In genomic region chr3:73694988-73695757, GRCh38 we compare ENCODE assay signal across 27 cellular contexts.
"Had no signal": no experiment of that assay in that cellular context is flagged by ENCODE, and none has a peak within 500 bp of the region (broad histone marks: within the 10 kb centered on the region; RNA-seq: fewer than 3 reads in every experiment).

No MANE protein-coding gene starts in this region.

- H3K9me3 Mint-ChIP-seq: dendritic cell treated with granulocyte-macrophage colony-stimulating factor and Interleukin-4, amounts not matched to agents 40 ng/mL and 50 ng/mL, for 4 days; endodermal cell; memory B cell had no signal

- ATAC-seq: esophagus mucosa; left lobe of liver; natural killer cell; right cardiac atrium; stimulated activated effector memory CD8-positive, alpha-beta T cell treated with anti-CD3 and anti-CD28 coated beads, Interleukin-12 subunit alpha, Interleukin-12 subunit beta, amount 100 ng/mL, for 72 hours; stimulated activated naive CD8-positive, alpha-beta T cell treated with anti-CD3 and anti-CD28 coated beads, Interleukin-15, Interleukin-2, amounts not matched to agents 100 U/mL and 50 U/mL, for 24 hours had no signal

- H2AFZ ChIP-seq: hepatocyte had no signal

- H3K27ac Mint-ChIP-seq: dendritic cell treated with granulocyte-macrophage colony-stimulating factor and Interleukin-4, amounts not matched to agents 40 ng/mL and 50 ng/mL, for 4 days; endodermal cell; memory B cell; natural killer cell; stimulated activated effector memory CD8-positive, alpha-beta T cell treated with anti-CD3 and anti-CD28 coated beads, Interleukin-12 subunit alpha, Interleukin-12 subunit beta, amount 100 ng/mL, for 72 hours; type B pancreatic cell had no signal

- H3K9me3 ChIP-seq: psoas muscle, tibial artery had no signal

- H3K79me2 ChIP-seq: hepatocyte had no signal

- H3K27ac ChIP-seq: epithelial cell of prostate, hepatocyte, ovary, psoas muscle, suprapubic skin, tibial artery had no signal

- H3K4me3 Mint-ChIP-seq: dendritic cell treated with granulocyte-macrophage colony-stimulating factor and Interleukin-4, amounts not matched to agents 40 ng/mL and 50 ng/mL, for 4 days; endodermal cell; memory B cell; natural killer cell; stimulated activated effector memory CD8-positive, alpha-beta T cell treated with anti-CD3 and anti-CD28 coated beads, Interleukin-12 subunit alpha, Interleukin-12 subunit beta, amount 100 ng/mL, for 72 hours; type B pancreatic cell had no signal

- H3K4me3 ChIP-seq: hepatocyte, lung, ovary, psoas muscle, smooth muscle cell, suprapubic skin, tibial artery had no signal

- H3K4me2 ChIP-seq: hepatocyte, smooth muscle cell had no signal

- DNase-seq: central memory CD4-positive, alpha-beta T cell; effector CD8-positive, alpha-beta T cell; endodermal cell; head of caudate nucleus; kidney; natural killer cell; occipital lobe; ovary; posterior cingulate gyrus; psoas muscle; right cardiac atrium; stimulated activated CD4-positive, alpha-beta T cell treated with anti-CD3 and anti-CD28 coated beads, Interleukin-12 subunit alpha, Interleukin-12 subunit beta, amount 100 ng/mL, for 4 hours; stimulated activated CD4-positive, alpha-beta T cell treated with anti-CD3 and anti-CD28 coated beads, Interleukin-1b, Interleukin-23, amount 100 ng/mL, for 48 hours; stimulated activated CD4-positive, alpha-beta T cell treated with anti-CD3 and anti-CD28 coated beads, Interleukin-4, amount 100 ng/mL, for 24 hours; stimulated activated naive CD8-positive, alpha-beta T cell treated with anti-CD3 and anti-CD28 coated beads, Interleukin-15, Interleukin-2, amounts not matched to agents 100 U/mL and 50 U/mL, for 24 hours; tibial artery had no signal

- H3K4me1 Mint-ChIP-seq: memory B cell; natural killer cell; stimulated activated effector memory CD8-positive, alpha-beta T cell treated with anti-CD3 and anti-CD28 coated beads, Interleukin-12 subunit alpha, Interleukin-12 subunit beta, amount 100 ng/mL, for 72 hours had no signal

- H3K36me3 ChIP-seq: ovary, suprapubic skin, tibial artery had no signal

- H3K27me3 ChIP-seq: hepatocyte, ovary, suprapubic skin, tibial artery had no signal

- H3K27me3 Mint-ChIP-seq: dendritic cell treated with granulocyte-macrophage colony-stimulating factor and Interleukin-4, amounts not matched to agents 40 ng/mL and 50 ng/mL, for 4 days; memory B cell; type B pancreatic cell had no signal
